ENCODE assay signal across 29 cellular contexts in genomic region chr3:179391906-179392305, GRCh38.
"Had no signal": no experiment of that assay in that cellular context is flagged by ENCODE, and none has a peak within 500 bp of the region (broad histone marks: within the 10 kb centered on the region; RNA-seq: fewer than 3 reads in every experiment).

No MANE protein-coding gene starts in this region.

- ATAC-seq: activated T-cell treated with anti-CD3 and anti-CD28 coated beads, Interleukin-2, amount 50 U/mL, for 72 hours; left lobe of liver; lower lobe of right lung; natural killer cell had no signal

- H3K27ac ChIP-seq: lower lobe of right lung, right atrium auricular region, suprapubic skin, VCaP had no signal

- H3K27ac Mint-ChIP-seq: activated naive CD8-positive, alpha-beta T cell; activated T-cell treated with anti-CD3 and anti-CD28 coated beads, Interleukin-2, amount 50 U/mL, for 72 hours; immature natural killer cell; natural killer cell had no signal

- H3K27me3 Mint-ChIP-seq: activated naive CD8-positive, alpha-beta T cell; central memory CD8-positive, alpha-beta T cell had no signal

- H3K4me1 Mint-ChIP-seq: central memory CD8-positive, alpha-beta T cell; immature natural killer cell; natural killer cell had no signal

- H3K4me1 ChIP-seq: lower lobe of right lung, suprapubic skin, tibial artery had no signal

- H3K4me3 ChIP-seq: lower lobe of right lung, right atrium auricular region, smooth muscle cell, suprapubic skin, tibial artery had no signal

- H3K27me3 ChIP-seq: right atrium auricular region, suprapubic skin, tibial artery had no signal

- H3K9me3 Mint-ChIP-seq: activated T-cell treated with anti-CD3 and anti-CD28 coated beads, Interleukin-2, amount 50 U/mL, for 72 hours; central memory CD8-positive, alpha-beta T cell; immature natural killer cell; natural killer cell had no signal

- FAIRE-seq: bronchial epithelial cell, colon, TTC549 had no signal

- H3K36me3 Mint-ChIP-seq: natural killer cell had no signal

- H3K4me3 Mint-ChIP-seq: activated naive CD8-positive, alpha-beta T cell; activated T-cell treated with anti-CD3 and anti-CD28 coated beads, Interleukin-2, amount 50 U/mL, for 72 hours; central memory CD8-positive, alpha-beta T cell; immature natural killer cell; natural killer cell had no signal

- H3K4me2 ChIP-seq: smooth muscle cell had no signal

- H3K9me3 ChIP-seq: lower lobe of right lung, right atrium auricular region, suprapubic skin, tibial artery had no signal

- DNase-seq: activated CD4-positive, alpha-beta T cell treated with anti-CD3 and anti-CD28 coated beads for 4 hours; activated CD4-positive, alpha-beta T cell treated with anti-CD3 and anti-CD28 coated beads, Interleukin-2, amount 50 U/mL, for 4 hours; activated naive CD4-positive, alpha-beta T cell; activated T-cell treated with anti-CD3 and anti-CD28 coated beads for 4 hours; activated T-cell treated with anti-CD3 and anti-CD28 coated beads, Interleukin-2, amount 50 U/mL, for 72 hours; anterior cingulate cortex; dermis blood vessel endothelial cell; effector memory CD4-positive, alpha-beta T cell; erythroblast; head of caudate nucleus; hypothalamus; immature natural killer cell; lower lobe of right lung; mesendoderm; natural killer cell; stimulated activated CD4-positive, alpha-beta T cell treated with anti-CD3 and anti-CD28 coated beads, Interleukin-15, amount 100 ng/mL, for 24 hours; stimulated activated CD4-positive, alpha-beta T cell treated with anti-CD3 and anti-CD28 coated beads, Interleukin-2, amount 100 ng/mL, for 24 hours; stimulated activated naive CD4-positive, alpha-beta T cell; tibial artery had no signal
